1 cellular context compared by ENCODE assay signal in the genomic region with DNA sequence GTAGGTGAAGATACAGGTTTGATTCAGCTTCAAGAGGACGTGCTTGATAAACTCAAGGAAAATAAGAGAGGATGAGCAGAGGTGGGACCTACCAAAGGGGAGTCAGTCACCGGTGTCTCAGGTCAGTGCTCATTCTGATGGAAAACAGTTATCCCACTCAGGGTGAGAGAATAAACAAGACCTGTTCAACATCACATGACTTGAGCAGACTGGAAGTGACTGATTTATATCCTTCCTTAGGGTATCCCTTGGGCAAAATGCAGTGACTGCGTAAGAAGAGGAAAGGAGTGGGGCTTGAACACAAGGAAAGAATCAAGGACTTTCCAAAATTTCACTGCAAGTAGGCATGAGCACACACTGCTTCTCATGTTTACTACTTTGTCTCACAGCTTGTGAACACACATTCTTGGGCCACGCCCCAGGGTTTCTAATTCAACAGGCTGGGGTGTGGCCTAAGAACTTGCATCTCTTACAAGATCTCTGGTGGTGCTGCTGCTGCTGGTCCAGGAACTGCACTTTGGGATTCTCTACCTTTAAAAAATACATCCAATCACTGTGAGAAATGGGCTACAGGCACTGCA.
TF ChIP-seq lines count a peak whose summit lies in the region.

No MANE protein-coding gene starts in this region.

TF ChIP-seq in GM12878, 131 proteins besides CTCF, POLR2A, EP300 and RAD21:
- no peak for TF ChIP-seq CBX3 (IDR thresholded peaks at IDR 0.05; ENCODE audit: borderline replicate concordance, low read depth)
- TF ChIP-seq, protein P1, sequence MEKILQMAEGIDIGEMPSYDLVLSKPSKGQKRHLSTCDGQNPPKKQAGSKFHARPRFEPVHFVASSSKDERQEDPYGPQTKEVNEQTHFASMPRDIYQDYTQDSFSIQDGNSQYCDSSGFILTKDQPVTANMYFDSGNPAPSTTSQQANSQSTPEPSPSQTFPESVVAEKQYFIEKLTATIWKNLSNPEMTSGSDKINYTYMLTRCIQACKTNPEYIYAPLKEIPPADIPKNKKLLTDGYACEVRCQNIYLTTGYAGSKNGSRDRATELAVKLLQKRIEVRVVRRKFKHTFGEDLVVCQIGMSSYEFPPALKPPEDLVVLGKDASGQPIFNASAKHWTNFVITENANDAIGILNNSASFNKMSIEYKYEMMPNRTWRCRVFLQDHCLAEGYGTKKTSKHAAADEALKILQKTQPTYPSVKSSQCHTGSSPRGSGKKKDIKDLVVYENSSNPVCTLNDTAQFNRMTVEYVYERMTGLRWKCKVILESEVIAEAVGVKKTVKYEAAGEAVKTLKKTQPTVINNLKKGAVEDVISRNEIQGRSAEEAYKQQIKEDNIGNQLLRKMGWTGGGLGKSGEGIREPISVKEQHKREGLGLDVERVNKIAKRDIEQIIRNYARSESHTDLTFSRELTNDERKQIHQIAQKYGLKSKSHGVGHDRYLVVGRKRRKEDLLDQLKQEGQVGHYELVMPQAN (conservative IDR thresholded peaks at IDR 0.05): no peak
